8 cellular contexts compared by ENCODE assay signal in the genomic region with DNA sequence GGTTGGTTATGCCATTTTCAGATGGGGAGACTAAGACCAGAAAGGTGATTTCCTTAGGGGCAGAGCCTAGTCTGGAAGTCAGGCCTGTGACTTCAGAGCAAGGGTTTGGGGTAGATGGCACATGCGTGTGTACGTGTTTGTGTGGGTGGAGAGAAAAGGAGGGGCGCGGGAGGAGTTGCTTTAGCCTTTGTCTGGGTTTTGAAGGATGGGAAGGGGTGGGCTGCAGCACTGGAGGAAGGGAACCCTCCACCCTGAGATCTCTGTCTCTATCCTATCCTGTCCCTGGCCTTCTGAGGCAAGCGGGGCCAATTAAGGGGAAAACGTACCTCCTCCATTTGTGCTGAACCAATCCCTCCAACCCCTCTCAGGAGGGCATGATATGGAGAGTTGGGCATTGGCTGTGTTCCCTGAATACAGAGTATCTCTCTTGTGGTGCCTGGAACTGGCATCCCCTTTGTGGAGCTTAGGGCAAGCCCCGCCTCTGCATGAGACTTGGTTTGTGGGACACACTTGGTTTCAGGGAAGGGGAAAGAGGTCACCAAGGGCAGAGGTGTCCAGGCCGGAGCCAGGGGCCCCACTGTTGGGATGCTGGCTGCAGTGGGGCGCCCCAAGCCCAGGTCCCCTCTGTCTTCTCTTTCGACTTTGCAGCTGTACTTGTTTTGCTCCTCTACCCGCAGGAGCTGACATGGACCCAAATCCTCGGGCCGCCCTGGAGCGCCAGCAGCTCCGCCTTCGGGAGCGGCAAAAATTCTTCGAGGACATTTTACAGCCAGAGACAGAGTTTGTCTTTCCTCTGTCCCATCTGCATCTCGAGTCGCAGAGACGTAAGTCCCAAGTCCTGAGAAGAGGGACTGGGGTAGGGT. TPM values are rescaled to one million over a fixed set of nuclear protein-coding genes. Genes with fewer than 3 reads are reported as not detected.
DNase-seq lines count a peak whose midpoint lies in the region; ATAC-seq and TF ChIP-seq lines count a peak whose summit lies in the region.

DBNDD2 (plus strand) TSS at position 507 of the 863 bp plus-strand sequence; CDS start at position 686, 179 bp downstream.

- H3K27ac ChIP-seq in muscle layer of duodenum (ENCODE audit: low read length) (peak within 1 kb of the TSS; percentile 97), uterus (peak within 1 kb of the TSS; percentile 93 to 95)

- intact Hi-C loops in uterus (cut with DNase I; ENCODE audit: low total_unique reads) = no loop called here

- no peak for ATAC-seq in esophagus mucosa
- ATAC-seq in HG02759 (IDR thresholded peaks at IDR 0.05; ENCODE audit: unreplicated experiment) = no peak
- no peak for ATAC-seq in HG02588 (IDR thresholded peaks at IDR 0.05; ENCODE audit: unreplicated experiment)

- peaks cover 24 to 34% of the 10 kb centered on the region in 2 donors for H3K36me3 ChIP-seq in muscle layer of duodenum (ENCODE audit: control insufficient read depth in 1 of 2, insufficient read depth in 2 of 2, low read length in 2 of 2)
- H3K36me3 ChIP-seq in uterus = no peaks in the 10 kb centered on the region

- H3K9me3 ChIP-seq in muscle layer of duodenum (ENCODE audit: control insufficient read depth in 1 of 2, low read length in 2 of 2) (no peaks in the 10 kb centered on the region), uterus (no peaks in the 10 kb centered on the region)

- no peak for TF ChIP-seq POLR2A in uterus (IDR thresholded peaks at IDR 0.05)

- peak within 1 kb of the TSS; percentile 70 for H3K4me3 ChIP-seq in WI38 (ENCODE audit: low read depth, low read length)
- H3K4me3 ChIP-seq in muscle layer of duodenum (ENCODE audit: low read depth in 1 of 2, low read length in 2 of 2) = peak within 1 kb of the TSS; percentile 89 to 94
- peak within 1 kb of the TSS; percentile 70 to 74 for H3K4me3 ChIP-seq in uterus

- DNase-seq in C1 segment of cervical spinal cord (lab: John Stamatoyannopoulos, UW) (peak in 12 of 14 donors; percentile 45 to 95 (median 80)), uterus (peak in 1 of 2 donors; percentile 30), NOMO-1 (lab: John Stamatoyannopoulos, UW; ENCODE audit: unreplicated experiment in 2 of 2) (no peak)

- H3K4me1 ChIP-seq in muscle layer of duodenum (ENCODE audit: control insufficient read depth in 1 of 2, insufficient read depth in 2 of 2, low read length in 2 of 2) = peaks cover 0 to 15% of the 10 kb centered on the region in 2 donors
- H3K4me1 ChIP-seq in uterus = peaks cover 0 to 5% of the 10 kb centered on the region in 2 donors

- no peaks in the 10 kb centered on the region for H3K27me3 ChIP-seq in muscle layer of duodenum (ENCODE audit: low read depth, low read length)
- no peaks in the 10 kb centered on the region for H3K27me3 ChIP-seq in uterus

- TF ChIP-seq CTCF in WI38 (IDR thresholded peaks at IDR 0.05; ENCODE audit: low read depth, low read length) (no peak), uterus (IDR thresholded peaks at IDR 0.05) (no peak)

RNA-seq across cellular contexts. Expression of gene DBNDD2, which starts in this region (rescaled TPM):
- total RNA-seq in esophagus mucosa = 22.6 TPM
- total RNA-seq in uterus = 10 to 100 TPM in 3 of 4 donors, 1 to 10 TPM in 1; 7.5 to 84.2 (median 62.4) TPM

Comparison
In these comparisons a context has a peak if more than half of its experiments do, and no peak if none do; other contexts are left out.
1. DNase-seq: peak in C1 segment of cervical spinal cord (12 of 14); none in NOMO-1 (0 of 2).
2. Peak in every context shown above with its lines, with median percentiles within 50 percentile points of each other: H3K4me3 ChIP-seq.